13 cellular contexts compared by ENCODE assay signal in the genomic region with DNA sequence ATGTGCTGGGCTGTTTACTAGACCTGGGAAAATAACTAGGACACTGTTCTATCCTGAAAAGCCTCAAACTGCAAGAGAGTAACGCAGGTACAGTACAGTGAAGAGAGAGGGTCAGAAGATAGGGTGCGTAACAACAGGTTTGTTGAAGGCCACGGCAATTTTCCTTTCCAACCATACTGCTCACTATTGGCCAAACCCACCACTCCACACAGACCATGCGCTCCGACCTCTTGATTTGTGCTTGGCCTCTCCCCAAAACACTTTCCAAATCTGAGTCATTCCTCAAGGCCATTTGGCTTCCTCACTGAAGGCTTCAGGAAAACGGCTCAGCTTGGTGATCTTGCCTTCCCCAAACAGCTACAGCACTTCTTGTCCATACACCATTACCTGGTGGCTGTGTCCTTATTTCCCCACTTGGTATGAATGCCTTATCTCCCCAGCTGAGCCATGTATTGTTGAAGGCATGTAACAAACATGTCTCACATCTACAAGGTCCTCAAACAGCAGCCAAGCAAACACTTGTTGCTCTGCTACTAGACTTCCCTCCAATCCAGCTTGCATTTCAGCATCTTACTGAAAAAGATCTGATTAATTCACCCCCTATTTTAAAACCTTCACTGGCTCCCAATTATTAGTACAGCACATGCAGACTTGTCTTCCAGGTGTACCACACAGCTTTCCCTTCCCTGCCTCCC.
DNase-seq lines count a peak whose midpoint lies in the region; FAIRE-seq lines count a peak whose summit lies in the region.
"Had no signal": no experiment of that assay in that cellular context is flagged by ENCODE, and none has a peak within 500 bp of the region (broad histone marks: within the 10 kb centered on the region; RNA-seq: fewer than 3 reads in every experiment).

No MANE protein-coding gene starts in this region.

- FAIRE-seq in RCC 7860 (lab: Jason Lieb, UNC): no peak

- DNase-seq in NCI-H2029 (lab: John Stamatoyannopoulos, UW) (peak; percentile 1), NCI-H2029 treated with DMSO at 0.1 percent for 48 hours (lab: John Stamatoyannopoulos, UW) (no peak), amniotic epithelial cell (ENCODE audit: low read depth) (peak; percentile 48), globus pallidus (ENCODE audit: low spot score) (peak; percentile 9), stromal cell of bone marrow (ENCODE audit: low read depth) (peak; percentile 39), putamen (ENCODE audit: low spot score) (no peak), kidney glomerular epithelial cell (lab: John Stamatoyannopoulos, UW) (no peak), RCC 7860 (ENCODE audit: low spot score) (no peak)
- DNase-seq: activated naive CD4-positive, alpha-beta T cell; colonic mucosa; gastrocnemius medialis; NK-92 treated with Interleukin-12 subunit alpha and Interleukin-12 subunit beta, amount 100 ng/mL, for 24 hours; SJCRH30 had no signal

Comparison
In these comparisons a context has a peak if more than half of its experiments do, and no peak if none do; other contexts are left out.
1. DNase-seq: peak in NCI-H2029 (single experiment), amniotic epithelial cell (single experiment), globus pallidus (single experiment) and stromal cell of bone marrow (single experiment); none in NCI-H2029 treated with DMSO at 0.1 percent for 48 hours (single experiment), putamen (single experiment), kidney glomerular epithelial cell (single experiment) and RCC 7860 (single experiment).